Comparison of ENCODE assay signal across 8 cellular contexts in the genomic region with DNA sequence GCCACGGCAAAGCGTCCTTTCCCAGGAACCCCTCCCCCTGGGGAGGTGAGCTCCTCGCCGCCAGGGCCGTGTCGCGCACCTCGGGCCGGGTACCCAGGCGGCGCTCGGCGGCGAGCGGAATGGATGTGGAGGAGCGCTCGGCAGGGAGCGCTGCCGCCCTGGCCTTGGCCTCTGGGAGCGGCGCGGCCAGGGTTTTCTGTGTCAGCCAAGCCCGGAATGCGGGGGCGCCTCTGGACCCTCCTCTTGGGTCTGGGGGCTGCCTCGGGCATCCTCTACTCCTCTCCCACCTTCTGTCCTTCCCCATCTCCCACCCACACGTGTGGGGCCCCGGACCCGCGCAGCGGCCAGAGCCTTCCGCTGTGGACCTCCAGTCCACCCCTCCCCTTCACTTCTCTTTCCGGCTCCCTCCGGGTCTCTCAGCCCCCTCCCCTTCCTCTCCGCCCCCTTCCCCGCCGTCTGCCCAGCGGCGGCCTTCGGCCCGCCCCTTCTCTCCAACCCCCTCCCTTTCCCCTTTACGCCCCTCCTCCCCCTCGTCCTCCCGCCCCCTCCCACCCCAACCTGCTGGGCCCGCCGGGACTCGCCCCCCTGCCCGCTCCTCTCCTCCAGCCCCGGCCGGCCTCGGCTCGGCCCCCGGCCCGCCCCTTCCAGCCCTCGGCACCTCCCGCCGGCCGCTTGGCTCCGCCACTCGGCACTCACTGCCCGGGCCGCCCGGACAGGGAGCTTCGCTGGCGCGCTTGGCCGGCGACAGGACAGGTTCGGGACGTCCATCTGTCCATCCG. TPM values are rescaled to one million over a fixed set of nuclear protein-coding genes. Genes with fewer than 3 reads are reported as not detected.
DNase-seq lines count a peak whose midpoint lies in the region; ATAC-seq and TF ChIP-seq lines count a peak whose summit lies in the region.

Gene MERTK (plus strand): TSS at position 684 of the 779 bp plus-strand sequence. CDS start 129 bp downstream, outside the sequence.

- H3K27me3 Mint-ChIP-seq in CD4-positive, alpha-beta T cell, result no peaks in the 10 kb centered on the region
- H3K27me3 Mint-ChIP-seq in T-helper 17 cell, result peaks cover 20% of the 10 kb centered on the region

- in situ Hi-C loops in astrocyte of the spinal cord (cut with HindIII; ENCODE audit: low sequenced_read_pairs), result no loop called here

- POLR2A ChIA-PET in CD4-positive, alpha-beta T cell (lab: Charles Lee), result interaction anchor here (1.0 to 1.3 kb wide), 2 partner anchors 10 to 157 kb away, joined by 4 to 6 read pairs; partner anchors contain the start of gene TMEM87B

- peak; percentile 84 for ATAC-seq in CD4-positive, alpha-beta T cell (ENCODE audit: poor library complexity)
- ATAC-seq in GM21360 (IDR thresholded peaks at IDR 0.05; ENCODE audit: unreplicated experiment) (peak; percentile 71), T-helper 17 cell (peak; percentile 87)

- H3K4me1 Mint-ChIP-seq in CD4-positive, alpha-beta T cell (ENCODE audit: low read depth), result peaks cover 23% of the 10 kb centered on the region
- peaks cover 7% of the 10 kb centered on the region for H3K4me1 Mint-ChIP-seq in T-helper 17 cell

- CTCF ChIA-PET in CD4-positive, alpha-beta T cell (lab: Charles Lee), result no interaction called here

- no peak within 1 kb of the TSS for H3K27ac ChIP-seq in CD4-positive, alpha-beta T cell (ENCODE audit: low read depth, low read length)

- no peaks in the 10 kb centered on the region for H3K36me3 Mint-ChIP-seq in CD4-positive, alpha-beta T cell (ENCODE audit: low read depth)
- no peaks in the 10 kb centered on the region for H3K36me3 Mint-ChIP-seq in T-helper 17 cell (ENCODE audit: low read depth)

- no peak for TF ChIP-seq CTCF in CD4-positive, alpha-beta T cell (IDR thresholded peaks at IDR 0.05)
- peak; percentile 55 for TF ChIP-seq CTCF in astrocyte of the spinal cord (IDR thresholded peaks at IDR 0.05; ENCODE audit: low read depth, low read length)

- intact Hi-C loops in CD4-positive, alpha-beta T cell (cut with DNase I, micrococcal nuclease), result loop anchor here in 1 of 2 experiments (1.0 kb wide), 1 partner anchor 7 kb away; no protein-coding TSS in a partner anchor

- H3K9me3 Mint-ChIP-seq in CD4-positive, alpha-beta T cell, result no peaks in the 10 kb centered on the region

- peak within 1 kb of the TSS; percentile 86 for H3K4me3 Mint-ChIP-seq in CD4-positive, alpha-beta T cell
- H3K4me3 Mint-ChIP-seq in T-helper 17 cell, result peak within 1 kb of the TSS; percentile 86

- H3K27me3 ChIP-seq in CD4-positive, alpha-beta T cell (ENCODE audit: control insufficient read depth, insufficient read depth, low read length), result peaks cover 7% of the 10 kb centered on the region

- no peak within 1 kb of the TSS for H3K27ac Mint-ChIP-seq in CD4-positive, alpha-beta T cell
- H3K27ac Mint-ChIP-seq in T-helper 17 cell, result no peak within 1 kb of the TSS

- peak within 1 kb of the TSS; percentile 60 for H3K4me3 ChIP-seq in astrocyte of the spinal cord (ENCODE audit: low read depth, low read length)

- peak in 9 of 10 experiments; percentile 22 to 59 (median 39) for DNase-seq in CD4-positive, alpha-beta T cell
- DNase-seq in NCI-H1048 (lab: John Stamatoyannopoulos, UW) (peak; percentile 41), T-helper 17 cell (peak; percentile 20 to 37 (median 34)), astrocyte of the spinal cord (ENCODE audit: low read depth, low spot score) (peak; percentile 75), hippocampal formation (lab: John Stamatoyannopoulos, UW) (peak; percentile 50 to 71), renal cortical epithelial cell (ENCODE audit: low read depth) (peak; percentile 63), NK-92 (lab: John Stamatoyannopoulos, UW; ENCODE audit: unreplicated experiment) (no peak)

- no peaks in the 10 kb centered on the region for H3K9me3 ChIP-seq in CD4-positive, alpha-beta T cell (ENCODE audit: control insufficient read depth, low read length)
- no peaks in the 10 kb centered on the region for H3K9me3 ChIP-seq in T-helper 17 cell (ENCODE audit: control insufficient read depth, low read length, poor library complexity, severe bottlenecking)

RNA-seq across cellular contexts. Expression of gene MERTK, which starts in this region (rescaled TPM):
- total RNA-seq in CD4-positive, alpha-beta T cell, result under 1 TPM; 0.08 to 0.19 TPM
- under 1 TPM; 0.12 to 0.13 TPM for total RNA-seq in T-helper 17 cell
- total RNA-seq in renal cortical epithelial cell, result 4.4 and 5.7 TPM in 2 replicates

Comparison
In these comparisons a context has a peak if more than half of its experiments do, and no peak if none do; other contexts are left out.
1. Peak in DNase-seq and ATAC-seq in CD4-positive, alpha-beta T cell; RNA of the gene not detected or under 1 TPM.
2. Peak in DNase-seq and ATAC-seq in T-helper 17 cell; RNA of the gene not detected or under 1 TPM.